ENCODE assay signal across 32 cellular contexts in genomic region chr2:29691386-29691950, GRCh38.
"Had no signal": no experiment of that assay in that cellular context is flagged by ENCODE, and none has a peak within 500 bp of the region (broad histone marks: within the 10 kb centered on the region; RNA-seq: fewer than 3 reads in every experiment).

No MANE protein-coding gene starts in this region.

- H3K27me3 Mint-ChIP-seq: activated B cell treated with CpG ODN at 0.5 μM for 24 hours had no signal

- H3K27ac ChIP-seq: adrenal gland, body of pancreas, colonic mucosa, esophagus muscularis mucosa, foreskin keratinocyte, gastrocnemius medialis, WERI-Rb-1 had no signal

- H3K36me3 ChIP-seq: adrenal gland, colonic mucosa, esophagus muscularis mucosa, gastrocnemius medialis, WERI-Rb-1 had no signal

- H3K27ac Mint-ChIP-seq: activated B cell treated with CpG ODN at 0.5 μM for 24 hours; activated CD4-positive, alpha-beta memory T cell treated with anti-CD3 and anti-CD28 coated beads, Interleukin-2, amount 10 ng/mL, durations not matched to agents 7 days and 5 days; activated CD4-positive, alpha-beta T cell treated with anti-CD3 and anti-CD28 coated beads, Interleukin-2, amount 10 ng/mL, durations not matched to agents 7 days and 5 days; activated naive CD8-positive, alpha-beta T cell; activated T-cell treated with anti-CD3 and anti-CD28 coated beads, Interleukin-2, amount 50 U/mL, for 24 hours; activated T-helper 17 cell treated with anti-CD3 and anti-CD28 coated beads, Interleukin-2, amount 50 U/mL, for 72 hours; endodermal cell; T-helper 17 cell; T-helper 2 cell treated with Interferon-gamma antibody and Interleukin-4, amounts not matched to agents 5 μg/mL and 100 μg/mL, for 36 hours had no signal

- H3K4me1 Mint-ChIP-seq: activated B cell treated with CpG ODN at 0.5 μM for 24 hours; activated CD4-positive, alpha-beta memory T cell treated with anti-CD3 and anti-CD28 coated beads, Interleukin-2, amount 10 ng/mL, durations not matched to agents 7 days and 5 days; activated CD4-positive, alpha-beta T cell treated with anti-CD3 and anti-CD28 coated beads, Interleukin-2, amount 10 ng/mL, durations not matched to agents 7 days and 5 days; activated T-helper 17 cell treated with anti-CD3 and anti-CD28 coated beads, Interleukin-2, amount 50 U/mL, for 72 hours; endodermal cell; T-helper 17 cell had no signal

- H3K9me3 Mint-ChIP-seq: activated B cell treated with CpG ODN at 0.5 μM for 24 hours; activated CD4-positive, alpha-beta memory T cell treated with anti-CD3 and anti-CD28 coated beads, Interleukin-2, amount 10 ng/mL, durations not matched to agents 7 days and 5 days; activated CD4-positive, alpha-beta T cell treated with anti-CD3 and anti-CD28 coated beads, Interleukin-2, amount 10 ng/mL, durations not matched to agents 7 days and 5 days; activated T-cell treated with anti-CD3 and anti-CD28 coated beads, Interleukin-2, amount 50 U/mL, for 24 hours; activated T-helper 17 cell treated with anti-CD3 and anti-CD28 coated beads, Interleukin-2, amount 50 U/mL, for 72 hours; T-helper 2 cell treated with Interferon-gamma antibody and Interleukin-4, amounts not matched to agents 5 μg/mL and 100 μg/mL, for 36 hours had no signal

- H3K4me3 ChIP-seq: adrenal gland, body of pancreas, colonic mucosa, esophagus muscularis mucosa, gastrocnemius medialis had no signal

- H3K9me3 ChIP-seq: adrenal gland, body of pancreas, colonic mucosa, esophagus muscularis mucosa, gastrocnemius medialis had no signal

- DNase-seq: activated B cell treated with CpG ODN at 0.5 μM for 24 hours; activated CD4-positive, alpha-beta memory T cell treated with anti-CD3 and anti-CD28 coated beads, Interleukin-2, amount 10 ng/mL, durations not matched to agents 7 days and 5 days; activated CD4-positive, alpha-beta T cell treated with anti-CD3 and anti-CD28 coated beads, Interleukin-2, amount 10 ng/mL, durations not matched to agents 7 days and 5 days; activated CD4-positive, alpha-beta T cell treated with anti-CD3 and anti-CD28 coated beads, Interleukin-2, amount 50 U/mL, for 4 hours; activated CD8-positive, alpha-beta memory T cell treated with anti-CD3 and anti-CD28 coated beads, Interleukin-2, amount 50 U/mL, for 48 hours; activated effector memory CD4-positive, alpha-beta T cell treated with Interleukin-2 at 50 U/mL for 16 hours; activated gamma-delta T cell treated with Interleukin-2 at 50 U/mL for 16 hours; activated naive CD4-positive, alpha-beta T cell treated with anti-CD3 and anti-CD28 coated beads, Interleukin-2, amount 50 U/mL, for 16 hours; activated naive CD4-positive, alpha-beta T cell treated with Interleukin-2 at 50 U/mL for 16 hours; activated T-cell treated with anti-CD3 and anti-CD28 coated beads for 4 hours; activated T-cell treated with anti-CD3 and anti-CD28 coated beads, Interleukin-2, amount 50 U/mL, for 24 hours; adrenal gland; amygdala; aorta; body of pancreas; central memory CD4-positive, alpha-beta T cell; cerebellar nuclear complex; colonic mucosa; effector CD8-positive, alpha-beta T cell; endodermal cell; erythroblast; foreskin keratinocyte; gastrocnemius medialis; T-helper 1 cell; T-helper 17 cell; T1000; WERI-Rb-1 had no signal

- H3K36me3 Mint-ChIP-seq: activated naive CD8-positive, alpha-beta T cell had no signal

- H3K4me1 ChIP-seq: adrenal gland, colonic mucosa, foreskin keratinocyte, gastrocnemius medialis had no signal

- ATAC-seq: activated CD4-positive, CD25-positive, alpha-beta regulatory T cell treated with anti-CD3 and anti-CD28 coated beads, Interleukin-2, amount 50 U/mL, for 24 hours; activated T-helper 17 cell treated with anti-CD3 and anti-CD28 coated beads, Interleukin-2, amount 50 U/mL, for 72 hours; body of pancreas; foreskin keratinocyte; gastrocnemius medialis; T-helper 17 cell had no signal

- H3K27me3 ChIP-seq: adrenal gland, body of pancreas, colonic mucosa, esophagus muscularis mucosa, gastrocnemius medialis had no signal

- H3K4me3 Mint-ChIP-seq: activated B cell treated with CpG ODN at 0.5 μM for 24 hours; activated CD4-positive, alpha-beta memory T cell treated with anti-CD3 and anti-CD28 coated beads, Interleukin-2, amount 10 ng/mL, durations not matched to agents 7 days and 5 days; activated CD4-positive, alpha-beta T cell treated with anti-CD3 and anti-CD28 coated beads, Interleukin-2, amount 10 ng/mL, durations not matched to agents 7 days and 5 days; activated naive CD8-positive, alpha-beta T cell; activated T-cell treated with anti-CD3 and anti-CD28 coated beads, Interleukin-2, amount 50 U/mL, for 24 hours; activated T-helper 17 cell treated with anti-CD3 and anti-CD28 coated beads, Interleukin-2, amount 50 U/mL, for 72 hours; endodermal cell; T-helper 17 cell; T-helper 2 cell treated with Interferon-gamma antibody and Interleukin-4, amounts not matched to agents 5 μg/mL and 100 μg/mL, for 36 hours had no signal
